In the genomic region with DNA sequence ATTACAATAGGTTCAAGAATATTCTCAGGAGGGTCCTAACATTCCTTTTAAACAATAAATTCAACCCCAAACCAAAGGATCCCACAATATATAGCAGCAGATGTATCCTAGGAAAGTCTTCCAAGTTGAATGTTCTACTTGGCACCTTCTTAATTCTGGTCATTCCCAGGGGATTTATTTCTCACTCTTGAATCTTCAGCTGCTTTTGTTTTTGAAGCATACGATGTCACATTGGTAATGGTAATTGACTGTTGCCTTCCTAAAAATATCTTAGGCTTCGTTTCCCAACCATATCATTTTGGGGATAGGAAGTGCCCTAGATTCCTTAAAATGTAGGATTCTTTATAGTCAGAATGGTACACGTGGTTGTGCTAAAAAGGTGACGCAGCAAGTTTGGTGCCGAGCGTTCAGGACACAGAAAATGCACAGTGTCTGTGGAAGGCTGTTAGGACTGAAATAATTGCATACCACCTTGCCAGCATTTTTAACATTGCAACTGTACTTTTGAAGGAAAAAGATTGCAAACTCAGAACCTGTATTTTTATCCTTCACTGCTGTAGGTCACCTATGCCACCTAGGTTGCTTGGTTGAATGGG, we compare ENCODE assay signal across 2 cellular contexts.
TF ChIP-seq lines count a peak whose summit lies in the region.

No MANE protein-coding gene starts in this region.

TF ChIP-seq in GM23338, 12 proteins besides CTCF, POLR2A, EP300 and RAD21 (continues in another document):
- TF ChIP-seq ZNF114 (CRISPR knock-in tag; IDR thresholded peaks at IDR 0.05) (no peak), POLR2AphosphoS5 (IDR thresholded peaks at IDR 0.05; ENCODE audit: low read depth) (no peak), JUNB (IDR thresholded peaks at IDR 0.05; ENCODE audit: unreplicated experiment) (no peak), NANOG (IDR thresholded peaks at IDR 0.05; ENCODE audit: borderline replicate concordance) (no peak), REST (IDR thresholded peaks at IDR 0.05; ENCODE audit: unreplicated experiment) (no peak), CREB1 (CRISPR knock-in tag; IDR thresholded peaks at IDR 0.05; ENCODE audit: low read depth) (no peak), STAT1 (IDR thresholded peaks at IDR 0.05; ENCODE audit: unreplicated experiment) (no peak), ZNF331 (CRISPR knock-in tag; IDR thresholded peaks at IDR 0.05; ENCODE audit: low read depth) (no peak), EZH2 (IDR thresholded peaks at IDR 0.05; ENCODE audit: low read depth, unreplicated experiment) (no peak)
- TF ChIP-seq, protein P1, sequence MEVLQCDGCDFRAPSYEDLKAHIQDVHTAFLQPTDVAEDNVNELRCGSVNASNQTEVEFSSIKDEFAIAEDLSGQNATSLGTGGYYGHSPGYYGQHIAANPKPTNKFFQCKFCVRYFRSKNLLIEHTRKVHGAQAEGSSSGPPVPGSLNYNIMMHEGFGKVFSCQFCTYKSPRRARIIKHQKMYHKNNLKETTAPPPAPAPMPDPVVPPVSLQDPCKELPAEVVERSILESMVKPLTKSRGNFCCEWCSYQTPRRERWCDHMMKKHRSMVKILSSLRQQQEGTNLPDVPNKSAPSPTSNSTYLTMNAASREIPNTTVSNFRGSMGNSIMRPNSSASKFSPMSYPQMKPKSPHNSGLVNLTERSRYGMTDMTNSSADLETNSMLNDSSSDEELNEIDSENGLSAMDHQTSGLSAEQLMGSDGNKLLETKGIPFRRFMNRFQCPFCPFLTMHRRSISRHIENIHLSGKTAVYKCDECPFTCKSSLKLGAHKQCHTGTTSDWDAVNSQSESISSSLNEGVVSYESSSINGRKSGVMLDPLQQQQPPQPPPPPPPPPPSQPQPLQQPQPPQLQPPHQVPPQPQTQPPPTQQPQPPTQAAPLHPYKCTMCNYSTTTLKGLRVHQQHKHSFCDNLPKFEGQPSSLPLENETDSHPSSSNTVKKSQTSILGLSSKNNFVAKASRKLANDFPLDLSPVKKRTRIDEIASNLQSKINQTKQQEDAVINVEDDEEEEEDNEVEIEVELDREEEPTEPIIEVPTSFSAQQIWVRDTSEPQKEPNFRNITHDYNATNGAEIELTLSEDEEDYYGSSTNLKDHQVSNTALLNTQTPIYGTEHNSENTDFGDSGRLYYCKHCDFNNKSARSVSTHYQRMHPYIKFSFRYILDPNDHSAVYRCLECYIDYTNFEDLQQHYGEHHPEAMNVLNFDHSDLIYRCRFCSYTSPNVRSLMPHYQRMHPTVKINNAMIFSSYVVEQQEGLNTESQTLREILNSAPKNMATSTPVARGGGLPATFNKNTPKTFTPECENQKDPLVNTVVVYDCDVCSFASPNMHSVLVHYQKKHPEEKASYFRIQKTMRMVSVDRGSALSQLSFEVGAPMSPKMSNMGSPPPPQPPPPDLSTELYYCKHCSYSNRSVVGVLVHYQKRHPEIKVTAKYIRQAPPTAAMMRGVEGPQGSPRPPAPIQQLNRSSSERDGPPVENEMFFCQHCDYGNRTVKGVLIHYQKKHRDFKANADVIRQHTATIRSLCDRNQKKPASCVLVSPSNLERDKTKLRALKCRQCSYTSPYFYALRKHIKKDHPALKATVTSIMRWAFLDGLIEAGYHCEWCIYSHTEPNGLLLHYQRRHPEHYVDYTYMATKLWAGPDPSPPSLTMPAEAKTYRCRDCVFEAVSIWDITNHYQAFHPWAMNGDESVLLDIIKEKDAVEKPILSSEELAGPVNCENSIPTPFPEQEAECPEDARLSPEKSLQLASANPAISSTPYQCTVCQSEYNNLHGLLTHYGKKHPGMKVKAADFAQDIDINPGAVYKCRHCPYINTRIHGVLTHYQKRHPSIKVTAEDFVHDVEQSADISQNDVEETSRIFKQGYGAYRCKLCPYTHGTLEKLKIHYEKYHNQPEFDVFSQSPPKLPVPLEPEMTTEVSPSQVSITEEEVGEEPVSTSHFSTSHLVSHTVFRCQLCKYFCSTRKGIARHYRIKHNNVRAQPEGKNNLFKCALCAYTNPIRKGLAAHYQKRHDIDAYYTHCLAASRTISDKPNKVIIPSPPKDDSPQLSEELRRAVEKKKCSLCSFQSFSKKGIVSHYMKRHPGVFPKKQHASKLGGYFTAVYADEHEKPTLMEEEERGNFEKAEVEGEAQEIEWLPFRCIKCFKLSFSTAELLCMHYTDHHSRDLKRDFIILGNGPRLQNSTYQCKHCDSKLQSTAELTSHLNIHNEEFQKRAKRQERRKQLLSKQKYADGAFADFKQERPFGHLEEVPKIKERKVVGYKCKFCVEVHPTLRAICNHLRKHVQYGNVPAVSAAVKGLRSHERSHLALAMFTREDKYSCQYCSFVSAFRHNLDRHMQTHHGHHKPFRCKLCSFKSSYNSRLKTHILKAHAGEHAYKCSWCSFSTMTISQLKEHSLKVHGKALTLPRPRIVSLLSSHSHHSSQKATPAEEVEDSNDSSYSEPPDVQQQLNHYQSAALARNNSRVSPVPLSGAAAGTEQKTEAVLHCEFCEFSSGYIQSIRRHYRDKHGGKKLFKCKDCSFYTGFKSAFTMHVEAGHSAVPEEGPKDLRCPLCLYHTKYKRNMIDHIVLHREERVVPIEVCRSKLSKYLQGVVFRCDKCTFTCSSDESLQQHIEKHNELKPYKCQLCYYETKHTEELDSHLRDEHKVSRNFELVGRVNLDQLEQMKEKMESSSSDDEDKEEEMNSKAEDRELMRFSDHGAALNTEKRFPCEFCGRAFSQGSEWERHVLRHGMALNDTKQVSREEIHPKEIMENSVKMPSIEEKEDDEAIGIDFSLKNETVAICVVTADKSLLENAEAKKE (CRISPR knock-in tag; IDR thresholded peaks at IDR 0.05) = no peak

TF ChIP-seq in H1, 55 proteins besides CTCF, POLR2A, EP300 and RAD21:
- TF ChIP-seq BACH1 (IDR thresholded peaks at IDR 0.05; ENCODE audit: low read length) (0 out of 2 replicates have a peak, but pooled peaks have one; percentile 31), CREB1 (IDR thresholded peaks at IDR 0.05) (no peak)
